Comparison of ENCODE assay signal across 1 cellular context in genomic region chr17:75205037-75205792, GRCh38.
TF ChIP-seq lines count a peak whose summit lies in the region.

NUP85 (plus strand) TSS chr17:75205679; CDS start chr17:75205762, 83 bp downstream.

TF ChIP-seq in WTC11, 78 proteins besides CTCF, POLR2A, EP300 and RAD21 (continued from another document and continues in another):
- TF ChIP-seq STAT6 (CRISPR knock-in tag; conservative IDR thresholded peaks at IDR 0.05; ENCODE audit: low read depth): no peak
- no peak for TF ChIP-seq ATF2 (CRISPR knock-in tag; IDR thresholded peaks at IDR 0.05; ENCODE audit: borderline replicate concordance, low read depth)
- TF ChIP-seq ZNF396 (CRISPR knock-in tag; IDR thresholded peaks at IDR 0.05; ENCODE audit: borderline replicate concordance): no peak
- no peak for TF ChIP-seq ZNF263 (CRISPR knock-in tag; IDR thresholded peaks at IDR 0.05; ENCODE audit: low read depth)
- TF ChIP-seq ESRRA (CRISPR knock-in tag; IDR thresholded peaks at IDR 0.05; ENCODE audit: borderline replicate concordance): no peak
- no peak for TF ChIP-seq TCF7 (CRISPR knock-in tag; IDR thresholded peaks at IDR 0.05; ENCODE audit: low read depth)
- TF ChIP-seq PREB (CRISPR knock-in tag; IDR thresholded peaks at IDR 0.05; ENCODE audit: borderline replicate concordance): no peak
- no peak for TF ChIP-seq CREB1 (CRISPR knock-in tag; IDR thresholded peaks at IDR 0.05)
- no peak for TF ChIP-seq ZNF317 (CRISPR knock-in tag; IDR thresholded peaks at IDR 0.05; ENCODE audit: borderline replicate concordance, low read depth)
- TF ChIP-seq ARID4B (CRISPR knock-in tag; IDR thresholded peaks at IDR 0.05; ENCODE audit: borderline replicate concordance): peak; percentile 79; the same call in 1 of the 2 replicates
- no peak for TF ChIP-seq PRDM15 (CRISPR knock-in tag; IDR thresholded peaks at IDR 0.05)
- TF ChIP-seq HMGA2 (CRISPR knock-in tag; IDR thresholded peaks at IDR 0.05): no peak
- no peak for TF ChIP-seq JAZF1 (CRISPR knock-in tag; IDR thresholded peaks at IDR 0.05)
- TF ChIP-seq OVOL2 (CRISPR knock-in tag; IDR thresholded peaks at IDR 0.05; ENCODE audit: borderline replicate concordance): no peak
- TF ChIP-seq ZNF281 (CRISPR knock-in tag; IDR thresholded peaks at IDR 0.05): no peak; the same call in 1 of the 2 replicates
- TF ChIP-seq GABPB1 (CRISPR knock-in tag; IDR thresholded peaks at IDR 0.05): peak; percentile 75; the same call in 1 of the 2 replicates
- no peak for TF ChIP-seq RORB (CRISPR knock-in tag; IDR thresholded peaks at IDR 0.05)
- peak; percentile 90; the same call in 1 of the 2 replicates for TF ChIP-seq E2F5 (CRISPR knock-in tag; IDR thresholded peaks at IDR 0.05)
- peak; percentile 91 for TF ChIP-seq MAX (CRISPR knock-in tag; IDR thresholded peaks at IDR 0.05)
- no peak for TF ChIP-seq TP53 (CRISPR knock-in tag; IDR thresholded peaks at IDR 0.05)
- 0 out of 2 replicates have a peak, but pooled peaks have one; percentile 52 for TF ChIP-seq ZNF232 (CRISPR knock-in tag; IDR thresholded peaks at IDR 0.05)
- no peak; the same call in 1 of the 2 replicates for TF ChIP-seq USF1 (CRISPR knock-in tag; IDR thresholded peaks at IDR 0.05)
- TF ChIP-seq ERG (CRISPR knock-in tag; IDR thresholded peaks at IDR 0.05): no peak
- no peak for TF ChIP-seq ZNF425 (CRISPR knock-in tag; conservative IDR thresholded peaks at IDR 0.05)
- peak; percentile 83 for TF ChIP-seq HMGXB4 (CRISPR knock-in tag; IDR thresholded peaks at IDR 0.05)
- TF ChIP-seq SMAD3 (CRISPR knock-in tag; IDR thresholded peaks at IDR 0.05; ENCODE audit: borderline replicate concordance): peak; percentile 43; the same call in 1 of the 2 replicates
